17 cellular contexts compared by ENCODE assay signal in the genomic region with DNA sequence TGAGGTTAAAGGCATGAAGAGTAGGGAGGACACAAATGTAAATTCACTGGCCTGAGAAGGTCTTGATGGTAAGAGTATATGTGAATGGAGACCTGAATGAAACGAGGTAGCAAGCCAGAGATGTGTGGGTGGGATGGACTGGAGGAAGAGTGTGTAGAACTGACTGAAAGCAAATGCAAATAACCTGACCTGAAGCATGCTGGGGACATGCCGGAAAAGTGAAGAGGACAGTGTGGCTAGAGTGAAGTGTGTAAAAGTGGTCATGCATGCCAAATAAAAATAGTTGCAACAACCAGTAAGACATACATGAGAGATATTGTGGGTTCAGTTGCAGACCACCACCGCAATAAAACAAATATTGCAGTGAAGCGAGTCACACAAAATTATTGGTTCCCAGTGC.
"Had no signal": no experiment of that assay in that cellular context is flagged by ENCODE, and none has a peak within 500 bp of the region (broad histone marks: within the 10 kb centered on the region; RNA-seq: fewer than 3 reads in every experiment).

No MANE protein-coding gene starts in this region.

- H3K27ac ChIP-seq: cardiac muscle cell, dorsolateral prefrontal cortex, neutrophil, upper lobe of left lung had no signal

- H3K27me3 Mint-ChIP-seq: activated CD4-positive, alpha-beta T cell treated with anti-CD3 and anti-CD28 coated beads, Interleukin-2, amount 10 ng/mL, durations not matched to agents 24 days and 14 days had no signal

- ATAC-seq: activated naive CD4-positive, alpha-beta T cell treated with anti-CD3 and anti-CD28 coated beads, Interleukin-2, amount 50 U/mL, for 72 hours; activated T-cell treated with anti-CD3 and anti-CD28 coated beads, Interleukin-2, amount 50 U/mL, for 72 hours; gastrocnemius medialis; left colon had no signal

- H3K9me3 ChIP-seq: gastrocnemius medialis, neutrophil, upper lobe of left lung had no signal

- H3K36me3 ChIP-seq: cardiac muscle cell, gastrocnemius medialis, neutrophil had no signal

- H3K27me3 ChIP-seq: cardiac muscle cell, dorsolateral prefrontal cortex, gastrocnemius medialis, neutrophil, upper lobe of left lung had no signal

- H3K27ac Mint-ChIP-seq: activated CD4-positive, alpha-beta T cell treated with anti-CD3 and anti-CD28 coated beads, Interleukin-2, amount 10 ng/mL, durations not matched to agents 24 days and 14 days; activated naive CD4-positive, alpha-beta T cell treated with anti-CD3 and anti-CD28 coated beads, Interleukin-2, amount 50 U/mL, for 72 hours; activated T-cell treated with anti-CD3 and anti-CD28 coated beads, Interleukin-2, amount 50 U/mL, for 72 hours; endodermal cell; mesothelial cell of epicardium had no signal

- H3K4me3 Mint-ChIP-seq: activated CD4-positive, alpha-beta T cell treated with anti-CD3 and anti-CD28 coated beads, Interleukin-2, amount 10 ng/mL, durations not matched to agents 24 days and 14 days; activated T-cell treated with anti-CD3 and anti-CD28 coated beads, Interleukin-2, amount 50 U/mL, for 72 hours; endodermal cell; mesothelial cell of epicardium had no signal

- DNase-seq: activated CD4-positive, alpha-beta T cell treated with anti-CD3 and anti-CD28 coated beads, Interleukin-2, amount 10 ng/mL, durations not matched to agents 24 days and 14 days; activated CD4-positive, CD25-positive, alpha-beta regulatory T cell; activated CD8-positive, alpha-beta memory T cell treated with anti-CD3 and anti-CD28 coated beads, Interleukin-2, amount 50 U/mL, for 48 hours; activated gamma-delta T cell; activated T-cell treated with anti-CD3 and anti-CD28 coated beads, Interleukin-2, amount 50 U/mL, for 72 hours; dorsolateral prefrontal cortex; endodermal cell; gastrocnemius medialis; left colon; stimulated activated CD4-positive, alpha-beta T cell treated with anti-CD3 and anti-CD28 coated beads, Interleukin-4, amount 100 ng/mL, for 1 hour; stimulated activated naive CD4-positive, alpha-beta T cell treated with Interleukin-2 at 50 U/mL for 16 hours; upper lobe of left lung had no signal

- H3K9me3 Mint-ChIP-seq: endodermal cell, mesothelial cell of epicardium had no signal

- H3K4me3 ChIP-seq: cardiac muscle cell, dorsolateral prefrontal cortex, gastrocnemius medialis, lung, upper lobe of left lung had no signal
